ENCODE assay signal across 29 cellular contexts in the genomic region with DNA sequence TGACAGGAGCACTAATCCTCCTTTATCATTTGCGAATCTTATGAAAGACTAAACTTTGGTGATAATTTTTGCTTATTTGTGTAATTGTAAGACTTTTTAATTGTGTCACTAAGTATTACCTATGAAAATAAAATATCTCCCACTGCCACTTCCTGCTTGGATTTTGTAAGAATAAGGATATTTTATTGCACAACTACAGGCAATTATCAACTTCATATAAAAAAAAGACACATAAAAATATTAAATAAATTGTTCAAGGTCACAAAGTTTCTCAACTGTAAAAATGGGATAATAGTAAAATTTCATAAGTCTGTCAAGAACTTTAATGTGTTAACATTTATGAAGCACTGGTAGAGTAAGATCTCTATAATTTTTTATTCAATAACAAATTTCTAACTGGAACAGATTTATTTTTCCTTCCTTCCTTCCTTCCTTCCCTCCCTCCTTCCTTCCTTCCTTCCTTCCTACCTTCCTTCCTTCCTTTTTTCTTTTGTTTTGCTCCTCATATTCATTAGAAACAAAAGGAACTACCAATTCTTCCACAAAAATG.
"Had no signal": no experiment of that assay in that cellular context is flagged by ENCODE, and none has a peak within 500 bp of the region (broad histone marks: within the 10 kb centered on the region; RNA-seq: fewer than 3 reads in every experiment).

No MANE protein-coding gene starts in this region.

- H3K4me3 Mint-ChIP-seq: immature natural killer cell; naive B cell; natural killer cell; neural crest cell; stimulated activated memory B cell treated with anti-CD40 and anti-IgM and Interleukin-4, amounts not matched to agents 10 μg/mL and 1 μg/mL and 100 μg/mL, for 72 hours; stimulated activated naive CD8-positive, alpha-beta T cell treated with anti-CD3 and anti-CD28 coated beads, Interleukin-15, amount 100 ng/mL, for 72 hours; type B pancreatic cell had no signal

- H3K9ac ChIP-seq: parathyroid adenoma had no signal

- H3K9me3 ChIP-seq: left lung, lower lobe of right lung, psoas muscle, right atrium auricular region, right lobe of liver, tibial nerve, uterus had no signal

- H3K4me3 ChIP-seq: left lung, lower lobe of right lung, psoas muscle, right atrium auricular region, right lobe of liver, smooth muscle cell, tibial nerve, uterus had no signal

- H3K4me1 ChIP-seq: left lung, lower lobe of right lung, parathyroid adenoma, psoas muscle, right atrium auricular region, right lobe of liver, tibial nerve, uterus had no signal

- H3K9me3 Mint-ChIP-seq: type B pancreatic cell had no signal

- H3K4me2 ChIP-seq: smooth muscle cell had no signal

- H3K27ac ChIP-seq: left lung, lower lobe of right lung, parathyroid adenoma, psoas muscle, right atrium auricular region, right lobe of liver, tibial nerve, uterus had no signal

- H3K27ac Mint-ChIP-seq: immature natural killer cell; naive B cell; natural killer cell; stimulated activated memory B cell treated with anti-CD40 and anti-IgM and Interleukin-4, amounts not matched to agents 10 μg/mL and 1 μg/mL and 100 μg/mL, for 72 hours; stimulated activated naive CD8-positive, alpha-beta T cell treated with anti-CD3 and anti-CD28 coated beads, Interleukin-15, amount 100 ng/mL, for 72 hours; type B pancreatic cell had no signal

- H3K36me3 ChIP-seq: left lung, lower lobe of right lung, right atrium auricular region, right lobe of liver, tibial nerve, uterus had no signal

- FAIRE-seq: islet of Langerhans had no signal

- DNase-seq: hippocampal formation; immature natural killer cell; kidney; left colon; left lung; lower lobe of right lung; mammary epithelial cell; mesenchymal stem cell; naive B cell; natural killer cell; nucleus accumbens; psoas muscle; right lobe of liver; stimulated activated CD4-positive, alpha-beta T cell treated with anti-CD3 and anti-CD28 coated beads, Interleukin-1b, Interleukin-23, amount 100 ng/mL, for 48 hours; stimulated activated CD4-positive, alpha-beta T cell treated with anti-CD3 and anti-CD28 coated beads, Interleukin-2, amount 100 ng/mL, for 48 hours; stimulated activated CD4-positive, alpha-beta T cell treated with anti-CD3 and anti-CD28 coated beads, Interleukin-4, amount 100 ng/mL, for 4 hours; stimulated activated CD8-positive, alpha-beta memory T cell treated with anti-CD3 and anti-CD28 coated beads, Interleukin-4, amount 100 ng/mL, for 48 hours; stimulated activated naive CD4-positive, alpha-beta T cell treated with Interleukin-2 at 50 U/mL for 16 hours; stimulated activated naive CD8-positive, alpha-beta T cell treated with anti-CD3 and anti-CD28 coated beads, Interleukin-15, amount 100 ng/mL, for 72 hours; substantia nigra; uterus had no signal

- ATAC-seq: left colon; left lung; lower lobe of right lung; natural killer cell; psoas muscle; right lobe of liver; stimulated activated memory B cell treated with anti-CD40 and anti-IgM and Interleukin-4, amounts not matched to agents 10 μg/mL and 1 μg/mL and 100 μg/mL, for 72 hours; stimulated activated naive CD8-positive, alpha-beta T cell treated with anti-CD3 and anti-CD28 coated beads, Interleukin-15, amount 100 ng/mL, for 72 hours had no signal

- H3K27me3 Mint-ChIP-seq: naive B cell; stimulated activated memory B cell treated with anti-CD40 and anti-IgM and Interleukin-4, amounts not matched to agents 10 μg/mL and 1 μg/mL and 100 μg/mL, for 72 hours; stimulated activated naive CD8-positive, alpha-beta T cell treated with anti-CD3 and anti-CD28 coated beads, Interleukin-15, amount 100 ng/mL, for 72 hours; type B pancreatic cell had no signal

- H3K4me1 Mint-ChIP-seq: immature natural killer cell; naive B cell; natural killer cell; neural crest cell; stimulated activated memory B cell treated with anti-CD40 and anti-IgM and Interleukin-4, amounts not matched to agents 10 μg/mL and 1 μg/mL and 100 μg/mL, for 72 hours; stimulated activated naive CD8-positive, alpha-beta T cell treated with anti-CD3 and anti-CD28 coated beads, Interleukin-15, amount 100 ng/mL, for 72 hours had no signal

- H3K36me3 Mint-ChIP-seq: immature natural killer cell; naive B cell; natural killer cell; stimulated activated memory B cell treated with anti-CD40 and anti-IgM and Interleukin-4, amounts not matched to agents 10 μg/mL and 1 μg/mL and 100 μg/mL, for 72 hours; type B pancreatic cell had no signal
